In genomic region chr19:4791183-4792018, GRCh38 we compare ENCODE assay signal across 8 cellular contexts. TPM values are rescaled to one million over a fixed set of nuclear protein-coding genes. Genes with fewer than 3 reads are reported as not detected.
DNase-seq lines count a peak whose midpoint lies in the region; ATAC-seq and TF ChIP-seq lines count a peak whose summit lies in the region.

Gene FEM1A (plus strand): TSS chr19:4791734. CDS start chr19:4791855, 121 bp downstream.

- no peaks in the 10 kb centered on the region for H3K9me3 ChIP-seq in PC-3 (ENCODE audit: low read length)
- H3K9me3 ChIP-seq in mucosa of descending colon: no peaks in the 10 kb centered on the region

- H3K27ac ChIP-seq in PC-3 (ENCODE audit: low read length) (peak within 1 kb of the TSS; percentile 81), epithelial cell of prostate (peak within 1 kb of the TSS; percentile 81)

- H3K9me2 ChIP-seq in PC-3 (replicated peaks; ENCODE audit: low read length): no peaks in the 10 kb centered on the region

- intact Hi-C loops in PC-3 (cut with micrococcal nuclease) (loop anchor here (1.0 kb wide), 3 partner anchors 59 to 97 kb away; no protein-coding TSS in a partner anchor), mucosa of descending colon (cut with DNase I, micrococcal nuclease) (loop anchor here in 1 of 2 donors (2.0 kb wide), 1 partner anchor 59 kb away; no protein-coding TSS in a partner anchor)

- H3K4me1 ChIP-seq in PC-3 (ENCODE audit: insufficient read depth, low read length): peaks cover 29% of the 10 kb centered on the region
- peaks cover 17% of the 10 kb centered on the region for H3K4me1 ChIP-seq in mucosa of descending colon (ENCODE audit: low read depth)

- peak; percentile 99 for TF ChIP-seq CTCF in PC-3 (conservative IDR thresholded peaks at IDR 0.05; ENCODE audit: low read depth, low read length)
- peak; percentile 98 for TF ChIP-seq CTCF in mucosa of descending colon (IDR thresholded peaks at IDR 0.05)

- H4K20me1 ChIP-seq in PC-3 (ENCODE audit: low read length): peaks cover 26% of the 10 kb centered on the region

- H3K4me2 ChIP-seq in PC-3 (ENCODE audit: low read length): peak within 1 kb of the TSS; percentile 100

- H3K36me3 ChIP-seq in PC-3 (ENCODE audit: low read depth, low read length) (peaks cover 7% of the 10 kb centered on the region; the same call in 1 of the 2 replicates), mucosa of descending colon (ENCODE audit: low read depth) (peaks cover 7% of the 10 kb centered on the region)

- CTCF ChIA-PET in PC-3 (lab: Charles Lee): interaction anchor here (0.6 to 1.5 kb wide), 26 partner anchors 14 to 1045 kb away, joined by 3 to 34 read pairs (median 5); partner anchors contain the start of gene PLIN3

- peak within 1 kb of the TSS; percentile 73 for H3K4me3 ChIP-seq in Jurkat, Clone E6-1 (ENCODE audit: low read length)
- H3K4me3 ChIP-seq in PC-3 (ENCODE audit: low read length) (peak within 1 kb of the TSS; percentile 95), mucosa of descending colon (peak within 1 kb of the TSS; percentile 83)

- H3K79me2 ChIP-seq in PC-3 (ENCODE audit: low read length): peaks cover 49% of the 10 kb centered on the region

- peak within 1 kb of the TSS; percentile 98 for H3K9ac ChIP-seq in PC-3 (ENCODE audit: low read length)

- POLR2A ChIA-PET in PC-3 (lab: Charles Lee; ENCODE audit: unreplicated experiment): interaction anchor here (0.6 to 0.8 kb wide), 5 partner anchors 10 to 1549 kb away, joined by 4 to 26 read pairs (median 7); no protein-coding TSS in a partner anchor

- ATAC-seq in GM21619 (IDR thresholded peaks at IDR 0.05; ENCODE audit: unreplicated experiment): peak; percentile 90
- ATAC-seq in PC-3: peak; percentile 92
- ATAC-seq in mucosa of descending colon: peak; percentile 97

- H3K27me3 ChIP-seq in PC-3 (ENCODE audit: low read length): no peaks in the 10 kb centered on the region

- H3F3A ChIP-seq in PC-3 (ENCODE audit: low read length, unreplicated experiment): no peaks in the 10 kb centered on the region

- DNase-seq in DMS53 treated with DMSO at 0.1 percent for 48 hours (lab: John Stamatoyannopoulos, UW; ENCODE audit: unreplicated experiment) (peak; percentile 97), PC-3 (peak; percentile 100), activated T-cell treated with anti-CD3 and anti-CD28 coated beads for 48 hours (ENCODE audit: low read depth) (peak; percentile 96), epithelial cell of prostate (ENCODE audit: low read depth, low spot score) (peak; percentile 100), mucosa of descending colon (peak; percentile 98 to 100 (median 99))
- DNase-seq in Jurkat, Clone E6-1 (ENCODE audit: low read depth, low spot score): peak; percentile 100
- DNase-seq in stimulated activated CD8-positive, alpha-beta memory T cell treated with anti-CD3 and anti-CD28 coated beads, Interleukin-4, amount 100 ng/mL, for 24 hours (ENCODE audit: low read depth): peak; percentile 97

- peak within 1 kb of the TSS; percentile 81 for H2AFZ ChIP-seq in PC-3 (ENCODE audit: low read length)

- BruUV-seq in PC-3 (replicated peaks; lab: Mats Ljungman, UMichigan): no TSS peak

RNA-seq across cellular contexts. Expression of gene FEM1A, which starts in this region (rescaled TPM):
- polyA plus RNA-seq in Jurkat, Clone E6-1 (2012; ENCODE audit: insufficient read depth, insufficient read length): 0.86 TPM
- total RNA-seq in PC-3 (2014; rRNA removed) (28.1 and 30.6 TPM in 2 replicates), mucosa of descending colon (10 to 100 TPM; 10.5 to 15.2 (median 11.4) TPM)

Comparison
In these comparisons a context has a peak if more than half of its experiments do, and no peak if none do; other contexts are left out.
1. Peak in every context shown above with its lines: DNase-seq, ATAC-seq, H3K4me3 ChIP-seq and H3K27ac ChIP-seq.